Comparison of ENCODE assay signal across 11 cellular contexts in genomic region chr5:151683936-151684586, GRCh38. TPM values are rescaled to one million over a fixed set of nuclear protein-coding genes. Genes with fewer than 3 reads are reported as not detected.
DNase-seq lines count a peak whose midpoint lies in the region; ATAC-seq and TF ChIP-seq lines count a peak whose summit lies in the region.
"Had no signal": no experiment of that assay in that cellular context is flagged by ENCODE, and none has a peak within 500 bp of the region (broad histone marks: within the 10 kb centered on the region; RNA-seq: fewer than 3 reads in every experiment).

No MANE protein-coding gene starts in this region.

- dilution Hi-C loops in IMR-90 (cut with HindIII; ENCODE audit: low sequenced_read_pairs, unreplicated experiment) = no loop called here

- H3K4me2 ChIP-seq in IMR-90 (ENCODE audit: low read depth, low read length) = peak overlapping the region; percentile 73

- ATAC-seq in IMR-90 (ENCODE audit: low read depth) = no peak
- ATAC-seq in omental fat pad (ENCODE audit: low FRiP score) = no peak
- no peak for ATAC-seq in GM18861 (IDR thresholded peaks at IDR 0.05; ENCODE audit: unreplicated experiment)

- POLR2A ChIA-PET in IMR-90 (lab: Charles Lee; ENCODE audit: unreplicated experiment) = interaction anchor here (0.5 to 5.1 kb wide), 15 partner anchors 9 to 670 kb away, joined by 3 to 70 read pairs (median 7); no protein-coding TSS in a partner anchor

- no peaks in the 10 kb centered on the region for H3K27me3 ChIP-seq in IMR-90 (ENCODE audit: control insufficient read depth, insufficient read depth, low read length)
- no peaks in the 10 kb centered on the region for H3K27me3 ChIP-seq in brain microvascular endothelial cell (replicated peaks)
- no peaks in the 10 kb centered on the region for H3K27me3 ChIP-seq in kidney epithelial cell (ENCODE audit: control insufficient read depth, insufficient read depth, low read length)
- H3K27me3 ChIP-seq in stomach = peaks cover 0 to 14% (median 12%) of the 10 kb centered on the region in 3 donors

- H2BK5ac ChIP-seq in IMR-90 (ENCODE audit: low read depth, low read length, poor library complexity, severe bottlenecking) = peak overlapping the region; percentile 71

- H2BK120ac ChIP-seq in IMR-90 (ENCODE audit: low read depth, low read length) = no peak overlapping the region

- H2BK20ac ChIP-seq in IMR-90 (ENCODE audit: low read depth, low read length) = no peak overlapping the region

- no peak overlapping the region for H4K91ac ChIP-seq in IMR-90 (ENCODE audit: insufficient read depth, low read depth, low read length)

- no TSS peak for BruUV-seq in IMR-90 (replicated peaks; lab: Mats Ljungman, UMichigan)

- TF ChIP-seq EP300 in stomach (IDR thresholded peaks at IDR 0.05) = no peak

- TF ChIP-seq POLR2A in IMR-90 (IDR thresholded peaks at IDR 0.05; ENCODE audit: low read depth, low read length) = no peak
- no peak for TF ChIP-seq POLR2A in stomach (IDR thresholded peaks at IDR 0.05)

- H3K4me3 ChIP-seq in IMR-90 (ENCODE audit: insufficient read depth, low read depth, low read length) = peak overlapping the region; percentile 84
- peak overlapping the region; percentile 100 for H3K4me3 ChIP-seq in brain microvascular endothelial cell (ENCODE audit: low read depth, low read length)
- H3K4me3 ChIP-seq in kidney epithelial cell (ENCODE audit: low read depth, low read length) = peak overlapping the region; percentile 88
- H3K4me3 ChIP-seq in stomach = peak overlapping the region; percentile 50 to 58 (median 55)
- H3K4me3 ChIP-seq: PC-9 had no signal

- no CpG with 5 or more reads among the region's 2 CpGs for WGBS in IMR-90 (ENCODE audit: extremely low coverage in 2 of 2, insufficient read length in 1 of 2), 2 experiments
- 60 to 79% (median 76%) methylated on average over 2 of the region's 2 CpGs for WGBS in stomach, 5 donors

- no peak overlapping the region for H2AFZ ChIP-seq in IMR-90 (replicated peaks; ENCODE audit: low read length, poor library complexity)
- H2AFZ ChIP-seq: PC-9 had no signal

- peak overlapping the region; percentile 13; the same call in 1 of the 2 replicates for H3K4ac ChIP-seq in IMR-90 (ENCODE audit: low read depth, low read length)

- H2BK15ac ChIP-seq in IMR-90 (ENCODE audit: low read depth, low read length) = no peak overlapping the region

- peak overlapping the region; percentile 69 for H3K14ac ChIP-seq in IMR-90 (replicated peaks; ENCODE audit: low read depth, low read length)

- no peak overlapping the region for H2AK5ac ChIP-seq in IMR-90 (ENCODE audit: low read depth, low read length)

- H3K27ac ChIP-seq in IMR-90 (ENCODE audit: insufficient read depth, low read length) (0 out of 2 replicates have a peak overlapping the region, but pooled peaks have one; percentile 25), brain microvascular endothelial cell (peak overlapping the region; percentile 88), stomach (peak overlapping the region in 4 of 5 donors; percentile 83 to 89 (median 86))

- H4K5ac ChIP-seq in IMR-90 (ENCODE audit: low read depth, low read length) = no peak overlapping the region

- H3K4me1 ChIP-seq in IMR-90 (ENCODE audit: control insufficient read depth, insufficient read depth, low read length) (peaks cover 32% of the 10 kb centered on the region), stomach (peaks cover 11 to 68% (median 45%) of the 10 kb centered on the region in 4 donors)

- no peak overlapping the region for H2AK9ac ChIP-seq in IMR-90 (replicated peaks; ENCODE audit: low read depth, low read length, poor library complexity)

- H3K36me3 ChIP-seq in IMR-90 (ENCODE audit: control insufficient read depth, insufficient read depth, low read length) (peaks cover 34% of the 10 kb centered on the region), brain microvascular endothelial cell (replicated peaks) (peaks cover 65% of the 10 kb centered on the region), kidney epithelial cell (ENCODE audit: control insufficient read depth, insufficient read depth, low read length) (peaks cover 2% of the 10 kb centered on the region), stomach (peaks cover 0 to 7% (median 0%) of the 10 kb centered on the region in 4 donors)

- no peak for TF ChIP-seq RAD21 in IMR-90 (IDR thresholded peaks at IDR 0.05; ENCODE audit: low read length)

- peak overlapping the region; percentile 71; the same call in 1 of the 2 replicates for H3K9ac ChIP-seq in IMR-90 (ENCODE audit: low read depth, low read length)

- H4K8ac ChIP-seq in IMR-90 (ENCODE audit: low read depth in 2 of 2, low read length in 2 of 2) = peak overlapping the region in 1 of 2 experiments; percentile 39; a peak in 1 of 4 replicates

- DNase-seq in IMR-90 (no peak), brain microvascular endothelial cell (no peak), kidney epithelial cell (ENCODE audit: low read depth) (no peak), stomach (no peak), ureter (ENCODE audit: low spot score) (no peak), NCI-H345 (lab: John Stamatoyannopoulos, UW) (no peak), omental fat pad (ENCODE audit: low spot score) (no peak)
- DNase-seq: activated CD8-positive, alpha-beta memory T cell treated with anti-CD3 and anti-CD28 coated beads for 24 hours; cerebellar nuclear complex had no signal

- H3K56ac ChIP-seq in IMR-90 (ENCODE audit: extremely low read depth, insufficient read depth, low read length) = peak overlapping the region; percentile 99; the same call in 1 of the 2 replicates

- CTCF ChIA-PET in IMR-90 (lab: Yijun Ruan, JAX) = interaction anchor here (0.6 to 4.4 kb wide), 8 partner anchors 8 to 57 kb away, joined by 3 to 36 read pairs (median 5); no protein-coding TSS in a partner anchor

- peaks cover 71% of the 10 kb centered on the region for H4K20me1 ChIP-seq in IMR-90 (ENCODE audit: insufficient read depth, low read length)

- in situ Hi-C loops in IMR-90 (cut with MboI; ENCODE audit: low sequenced_read_pairs) = no loop called here
- in situ Hi-C loops in brain microvascular endothelial cell (cut with HindIII; ENCODE audit: low pct_ligation_motif_present, low sequenced_read_pairs) = no loop called here

- peaks cover 25% of the 10 kb centered on the region for H3K9me1 ChIP-seq in IMR-90 (ENCODE audit: insufficient read depth, low read length)

- intact Hi-C loops in IMR-90 (cut with micrococcal nuclease) (no loop called here), stomach (cut with DNase I; ENCODE audit: low total_unique reads) (no loop called here)

- H3K18ac ChIP-seq in IMR-90 (ENCODE audit: low read depth, low read length) = peak overlapping the region; percentile 5; the same call in 1 of the 2 replicates

- no peak for TF ChIP-seq CTCF in IMR-90 (conservative IDR thresholded peaks at IDR 0.05; ENCODE audit: low read depth, low read length)
- no peak for TF ChIP-seq CTCF in brain microvascular endothelial cell (IDR thresholded peaks at IDR 0.05; ENCODE audit: low read depth, low read length, missing control alignments)
- no peak for TF ChIP-seq CTCF in kidney epithelial cell (IDR thresholded peaks at IDR 0.05; ENCODE audit: insufficient read depth, low read length, poor library complexity, severe bottlenecking)
- TF ChIP-seq CTCF in stomach (IDR thresholded peaks at IDR 0.05) = no peak
- no peak for TF ChIP-seq CTCF in omental fat pad (IDR thresholded peaks at IDR 0.05)

- H3K9me3 ChIP-seq in IMR-90 (ENCODE audit: control insufficient read depth, insufficient read depth, low read length) (no peaks in the 10 kb centered on the region), stomach (no peaks in the 10 kb centered on the region)

- peaks cover 0 to 36% of the 10 kb centered on the region in 2 experiments; a peak in 2 of 4 replicates for H3K79me1 ChIP-seq in IMR-90 (ENCODE audit: low read depth in 1 of 2, low read length in 2 of 2)

- H3K23ac ChIP-seq in IMR-90 (ENCODE audit: low read depth, low read length) = peak overlapping the region; percentile 57

TF ChIP-seq in IMR-90, 13 proteins besides CTCF, POLR2A, EP300 and RAD21:
- TF ChIP-seq MAFK (IDR thresholded peaks at IDR 0.05; ENCODE audit: low read depth, low read length) (no peak), MXI1 (IDR thresholded peaks at IDR 0.05; ENCODE audit: borderline replicate concordance, low read depth, low read length) (no peak), MAZ (IDR thresholded peaks at IDR 0.05; ENCODE audit: borderline replicate concordance, low read depth, low read length) (no peak), SMC3 (IDR thresholded peaks at IDR 0.05; ENCODE audit: low read depth, low read length) (no peak), RFX5 (IDR thresholded peaks at IDR 0.05; ENCODE audit: low read depth, low read length) (no peak), BHLHE40 (IDR thresholded peaks at IDR 0.05; ENCODE audit: low read depth, low read length) (no peak), CEBPB (IDR thresholded peaks at IDR 0.05; ENCODE audit: low read depth, low read length) (no peak)

RNA-seq across cellular contexts. Expression of gene SPARC, which starts 2.7 kb away (rescaled TPM):
- total RNA-seq in IMR-90 (2012; rRNA removed) (1,186 and 1,450 TPM in 2 replicates), kidney epithelial cell (139 and 140 TPM in 2 replicates), stomach (1,000 to 10,000 TPM in 1 of 5 donors, 100 to 1,000 TPM in 3, 10 to 100 TPM in 1; 36.2 to 1,348 (median 170) TPM), ureter (483 TPM), omental fat pad (1,000 to 10,000 TPM in 1 of 4 donors, 100 to 1,000 TPM in 3; 579 to 1,303 (median 656) TPM)
- polyA plus RNA-seq in IMR-90 (2012; rRNA removed) (4,692 and 5,281 TPM in 2 replicates), stomach (10 to 100 TPM; 80.9 to 87.7 (median 86.7) TPM)
- 1,755 and 1,772 TPM in 2 replicates for polyA plus RNA-seq in IMR-90 (2012; cell fraction: cytosol; rRNA removed)
- 949 and 1,641 TPM in 2 replicates for polyA plus RNA-seq in IMR-90 (2012; cell fraction: nucleus; rRNA removed; ENCODE audit: low replicate concordance)

Comparison
In these comparisons a context has a peak if more than half of its experiments do, and no peak if none do; other contexts are left out.
1. H3K27ac ChIP-seq: peak in every context shown above with its lines; median percentile 88 in brain microvascular endothelial cell; 86 in stomach; 25 in IMR-90.